10 cellular contexts compared by ENCODE assay signal in genomic region chr3:156174229-156174847, GRCh38.
DNase-seq lines count a peak whose midpoint lies in the region; ATAC-seq, FAIRE-seq and TF ChIP-seq lines count a peak whose summit lies in the region.
"Had no signal": no experiment of that assay in that cellular context is flagged by ENCODE, and none has a peak within 500 bp of the region (broad histone marks: within the 10 kb centered on the region; RNA-seq: fewer than 3 reads in every experiment).

No MANE protein-coding gene starts in this region.

- peaks cover 4% of the 10 kb centered on the region for H3K4me1 Mint-ChIP-seq in nephron progenitor cell

- peaks cover 5% of the 10 kb centered on the region for H3K27me3 Mint-ChIP-seq in nephron progenitor cell (ENCODE audit: low read depth, poor library complexity)

- DNase-seq in EH (ENCODE audit: low read depth) (peak; percentile 69), NCI-H1694 (lab: John Stamatoyannopoulos, UW) (peak; percentile 84), nephron progenitor cell (no peak), NCI-H345 treated with DMSO at 0.1 percent for 48 hours (lab: John Stamatoyannopoulos, UW; ENCODE audit: unreplicated experiment) (no peak)
- DNase-seq in stimulated activated CD4-positive, alpha-beta T cell treated with anti-CD3 and anti-CD28 coated beads, Interleukin-15, amount 100 ng/mL, for 24 hours = no peak
- DNase-seq: NCI-H1105 had no signal

- no peaks in the 10 kb centered on the region for H3K36me3 Mint-ChIP-seq in nephron progenitor cell (ENCODE audit: low read depth)

- H3K9me3 Mint-ChIP-seq in nephron progenitor cell = no peaks in the 10 kb centered on the region
- H3K9me3 Mint-ChIP-seq: stimulated activated naive CD8-positive, alpha-beta T cell treated with anti-CD3 and anti-CD28 coated beads, Interleukin-15, Interleukin-2, amounts not matched to agents 100 ng/mL and 50 ng/mL, for 24 hours had no signal

- no peak for TF ChIP-seq POLR2A in GM18505 (IDR thresholded peaks at IDR 0.05; ENCODE audit: borderline replicate concordance, extremely low read depth, insufficient read depth, insufficient read length)

- peak; percentile 19 for TF ChIP-seq CTCF in nephron progenitor cell (IDR thresholded peaks at IDR 0.05)

- H3K27ac Mint-ChIP-seq in nephron progenitor cell = no peak overlapping the region
- H3K27ac Mint-ChIP-seq: stimulated activated naive CD8-positive, alpha-beta T cell treated with anti-CD3 and anti-CD28 coated beads, Interleukin-15, Interleukin-2, amounts not matched to agents 100 ng/mL and 50 ng/mL, for 24 hours had no signal

- FAIRE-seq in endometrium (lab: Jason Lieb, UNC) = peak; percentile 72

- H3K4me3 Mint-ChIP-seq in nephron progenitor cell = no peak overlapping the region
- H3K4me3 Mint-ChIP-seq: stimulated activated naive CD8-positive, alpha-beta T cell treated with anti-CD3 and anti-CD28 coated beads, Interleukin-15, Interleukin-2, amounts not matched to agents 100 ng/mL and 50 ng/mL, for 24 hours had no signal

- ATAC-seq in HG03571 (IDR thresholded peaks at IDR 0.05; ENCODE audit: unreplicated experiment) (no peak), GM18505 (IDR thresholded peaks at IDR 0.05; ENCODE audit: unreplicated experiment) (no peak)

Comparison
In these comparisons a context has a peak if more than half of its experiments do, and no peak if none do; other contexts are left out.
1. DNase-seq: peak in EH (single experiment) and NCI-H1694 (single experiment); none in nephron progenitor cell (single experiment), NCI-H345 treated with DMSO at 0.1 percent for 48 hours (single experiment) and stimulated activated CD4-positive, alpha-beta T cell treated with anti-CD3 and anti-CD28 coated beads, Interleukin-15, amount 100 ng/mL, for 24 hours (single experiment).